Comparison of ENCODE assay signal across 23 cellular contexts in genomic region chr14:70208380-70208779, GRCh38. TPM values are rescaled to one million over a fixed set of nuclear protein-coding genes. Genes with fewer than 3 reads are reported as not detected.
"Had no signal": no experiment of that assay in that cellular context is flagged by ENCODE, and none has a peak within 500 bp of the region (broad histone marks: within the 10 kb centered on the region; RNA-seq: fewer than 3 reads in every experiment).

No MANE protein-coding gene starts in this region.

- H3K27ac Mint-ChIP-seq: naive thymus-derived CD8-positive, alpha-beta T cell; natural killer cell treated with Interleukin-12 subunit alpha and Interleukin-12 subunit beta and Interleukin-15 and Interleukin-18, amount 100 ng/mL, for 72 hours; neural progenitor cell; progenitor cell of endocrine pancreas; stimulated activated effector memory CD8-positive, alpha-beta T cell treated with anti-CD3 and anti-CD28 coated beads, Interleukin-12 subunit alpha, Interleukin-12 subunit beta, amount 100 ng/mL, for 72 hours; stimulated activated naive B cell treated with anti-CD40 and anti-IgM and Interleukin-4, amounts not matched to agents 10 μg/mL and 1 μg/mL and 100 μg/mL, for 72 hours had no signal

- H3K9me3 Mint-ChIP-seq: natural killer cell treated with Interleukin-12 subunit alpha and Interleukin-12 subunit beta and Interleukin-15 and Interleukin-18, amount 100 ng/mL, for 72 hours; neural progenitor cell; stimulated activated effector memory CD8-positive, alpha-beta T cell treated with anti-CD3 and anti-CD28 coated beads, Interleukin-12 subunit alpha, Interleukin-12 subunit beta, amount 100 ng/mL, for 72 hours; stimulated activated naive B cell treated with anti-CD40 and anti-IgM and Interleukin-4, amounts not matched to agents 10 μg/mL and 1 μg/mL and 100 μg/mL, for 72 hours had no signal

- H3K27me3 Mint-ChIP-seq: progenitor cell of endocrine pancreas had no signal

- DNase-seq: naive thymus-derived CD8-positive, alpha-beta T cell; occipital lobe; ovary; posterior cingulate gyrus; psoas muscle; right cardiac atrium; right lobe of liver; sigmoid colon; small intestine; stimulated activated CD4-positive, alpha-beta T cell treated with anti-CD3 and anti-CD28 coated beads, Interleukin-15, amount 100 ng/mL, for 24 hours; stimulated activated CD4-positive, alpha-beta T cell treated with anti-CD3 and anti-CD28 coated beads, Interleukin-2, amount 100 ng/mL, for 24 hours; stimulated activated CD4-positive, alpha-beta T cell treated with anti-CD3 and anti-CD28 coated beads, Interleukin-2, amount 100 ng/mL, for 48 hours; stimulated activated CD4-positive, alpha-beta T cell treated with anti-CD3 and anti-CD28 coated beads, Interleukin-4, amount 100 ng/mL, for 24 hours; stimulated activated naive B cell treated with anti-CD40 and anti-IgM and Interleukin-4, amounts not matched to agents 10 μg/mL and 1 μg/mL and 100 μg/mL, for 72 hours; stimulated activated naive CD4-positive, alpha-beta T cell treated with Interleukin-2 at 50 U/mL for 16 hours; stomach; thyroid gland; trophoblast cell; upper lobe of left lung had no signal

- H3K36me3 Mint-ChIP-seq: natural killer cell treated with Interleukin-12 subunit alpha and Interleukin-12 subunit beta and Interleukin-15 and Interleukin-18, amount 100 ng/mL, for 72 hours; neural progenitor cell; stimulated activated effector memory CD8-positive, alpha-beta T cell treated with anti-CD3 and anti-CD28 coated beads, Interleukin-12 subunit alpha, Interleukin-12 subunit beta, amount 100 ng/mL, for 72 hours; stimulated activated naive B cell treated with anti-CD40 and anti-IgM and Interleukin-4, amounts not matched to agents 10 μg/mL and 1 μg/mL and 100 μg/mL, for 72 hours had no signal

- ATAC-seq: naive thymus-derived CD8-positive, alpha-beta T cell; natural killer cell treated with Interleukin-12 subunit alpha and Interleukin-12 subunit beta and Interleukin-15 and Interleukin-18, amount 100 ng/mL, for 72 hours; psoas muscle; right cardiac atrium; right lobe of liver; stimulated activated effector memory CD8-positive, alpha-beta T cell treated with anti-CD3 and anti-CD28 coated beads, Interleukin-12 subunit alpha, Interleukin-12 subunit beta, amount 100 ng/mL, for 72 hours; stimulated activated naive B cell treated with anti-CD40 and anti-IgM and Interleukin-4, amounts not matched to agents 10 μg/mL and 1 μg/mL and 100 μg/mL, for 72 hours had no signal

- H3K4me3 Mint-ChIP-seq: naive thymus-derived CD8-positive, alpha-beta T cell; natural killer cell treated with Interleukin-12 subunit alpha and Interleukin-12 subunit beta and Interleukin-15 and Interleukin-18, amount 100 ng/mL, for 72 hours; neural progenitor cell; stimulated activated effector memory CD8-positive, alpha-beta T cell treated with anti-CD3 and anti-CD28 coated beads, Interleukin-12 subunit alpha, Interleukin-12 subunit beta, amount 100 ng/mL, for 72 hours; stimulated activated naive B cell treated with anti-CD40 and anti-IgM and Interleukin-4, amounts not matched to agents 10 μg/mL and 1 μg/mL and 100 μg/mL, for 72 hours had no signal

- H3K4me1 Mint-ChIP-seq: naive thymus-derived CD8-positive, alpha-beta T cell; neural progenitor cell; stimulated activated effector memory CD8-positive, alpha-beta T cell treated with anti-CD3 and anti-CD28 coated beads, Interleukin-12 subunit alpha, Interleukin-12 subunit beta, amount 100 ng/mL, for 72 hours; stimulated activated naive B cell treated with anti-CD40 and anti-IgM and Interleukin-4, amounts not matched to agents 10 μg/mL and 1 μg/mL and 100 μg/mL, for 72 hours had no signal

RNA-seq across cellular contexts. Expression of gene SLC8A3, which starts 19.6 kb away (rescaled TPM):
- total RNA-seq: naive thymus-derived CD8-positive, alpha-beta T cell had no signal
